In genomic region chr12:116319851-116320621, GRCh38 we compare ENCODE assay signal across 2 cellular contexts.
TF ChIP-seq lines count a peak whose summit lies in the region.

No MANE protein-coding gene starts in this region.

TF ChIP-seq in liver, 16 proteins besides CTCF, POLR2A, EP300 and RAD21 (continued from another document):
- no peak for TF ChIP-seq REST (IDR thresholded peaks at IDR 0.05)
- TF ChIP-seq JUND (IDR thresholded peaks at IDR 0.05) = peak; percentile 33 to 50
- no peak for TF ChIP-seq MAX (IDR thresholded peaks at IDR 0.05)
- peak; percentile 90 for TF ChIP-seq NR2F2 (IDR thresholded peaks at IDR 0.05)
- no peak for TF ChIP-seq FOXA2 (IDR thresholded peaks at IDR 0.05)
- no peak for TF ChIP-seq HNF4G (IDR thresholded peaks at IDR 0.05)
- no peak for TF ChIP-seq YY1 (IDR thresholded peaks at IDR 0.05)

TF ChIP-seq in HepG2, 621 proteins besides CTCF, POLR2A, EP300 and RAD21 (continued from another document):
- TF ChIP-seq TFE3 (CRISPR knock-in tag; IDR thresholded peaks at IDR 0.05) (no peak), PHF8 (CRISPR knock-in tag; IDR thresholded peaks at IDR 0.05) (no peak)
TF ChIP-seq in HepG2: peak in this region for 0.
